Comparison of ENCODE assay signal across 15 cellular contexts in the genomic region with DNA sequence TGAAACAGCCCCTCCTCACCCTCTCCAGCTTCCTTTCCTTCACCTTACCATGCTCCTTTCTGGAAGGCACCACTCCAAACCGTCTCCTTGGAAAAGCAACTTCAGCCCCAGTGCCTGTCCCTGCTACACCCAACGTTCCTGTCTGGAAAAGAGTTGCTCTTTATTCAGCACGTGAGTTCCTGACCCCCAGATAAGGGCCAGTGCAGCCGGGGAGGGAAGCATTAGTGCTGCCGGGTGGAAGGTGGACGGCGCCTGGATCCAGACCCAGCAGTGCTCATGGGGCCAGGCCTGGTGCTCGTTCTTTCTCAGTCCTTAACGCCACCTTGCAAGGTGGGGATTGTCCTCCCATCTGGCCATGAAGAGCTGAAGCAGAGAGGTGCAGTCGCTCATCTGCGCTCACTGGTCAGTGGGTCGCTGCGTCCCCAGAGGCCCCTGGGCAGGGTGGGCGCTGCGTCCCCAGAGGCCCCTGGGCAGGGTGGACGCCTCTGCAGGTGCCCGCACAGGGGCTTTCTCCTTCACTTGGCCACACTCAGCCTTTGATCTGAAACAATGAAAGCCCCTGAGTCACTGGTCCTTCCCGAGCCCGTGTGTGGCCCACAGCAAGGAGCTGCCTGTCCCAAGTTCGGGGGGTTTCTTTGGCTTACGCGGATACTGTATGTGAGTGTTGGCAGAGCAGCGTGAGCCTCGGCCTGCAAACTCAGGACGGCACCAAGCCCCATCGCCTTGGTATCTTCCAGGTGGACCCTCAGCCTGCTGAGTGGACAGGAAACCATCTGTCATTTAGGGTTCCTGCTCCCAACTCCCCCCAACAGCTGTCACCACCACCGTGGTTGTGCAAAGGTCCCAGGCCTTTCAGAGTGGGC.
DNase-seq lines count a peak whose midpoint lies in the region; ATAC-seq lines count a peak whose summit lies in the region.
"Had no signal": no experiment of that assay in that cellular context is flagged by ENCODE, and none has a peak within 500 bp of the region (broad histone marks: within the 10 kb centered on the region; RNA-seq: fewer than 3 reads in every experiment).

No MANE protein-coding gene starts in this region.

- no peak overlapping the region for H3K27ac ChIP-seq in mesenchymal stem cell (ENCODE audit: low read length, poor library complexity, severe bottlenecking)
- H3K27ac ChIP-seq: 22Rv1, BLaER1 had no signal

- no peaks in the 10 kb centered on the region for H3K4me1 Mint-ChIP-seq in T-helper 2 cell treated with Interferon-gamma antibody and Interleukin-4, amounts not matched to agents 5 μg/mL and 100 μg/mL, for 36 hours (ENCODE audit: low read depth)
- H3K4me1 Mint-ChIP-seq in activated T-helper 17 cell treated with anti-CD3 and anti-CD28 coated beads, Interleukin-2, amount 50 U/mL, for 72 hours = no peaks in the 10 kb centered on the region
- H3K4me1 Mint-ChIP-seq: CD8-positive, alpha-beta memory T cell had no signal

- H3K79me1 ChIP-seq in mesenchymal stem cell (replicated peaks; ENCODE audit: low read length, poor library complexity, severe bottlenecking) = no peaks in the 10 kb centered on the region

- no peak overlapping the region for H3K4me2 ChIP-seq in mesenchymal stem cell (ENCODE audit: low read length, poor library complexity, severe bottlenecking)
- H3K4me2 ChIP-seq: BLaER1 had no signal

- no peaks in the 10 kb centered on the region for H3K9me3 ChIP-seq in mesenchymal stem cell (ENCODE audit: control insufficient read depth, low read length)
- H3K9me3 ChIP-seq: BLaER1, Caco-2 had no signal

- H3K36me3 ChIP-seq in mesenchymal stem cell (ENCODE audit: control insufficient read depth in 1 of 2, insufficient read depth in 2 of 2, low read depth in 1 of 2, low read length in 2 of 2) = no peaks in the 10 kb centered on the region
- H3K36me3 ChIP-seq: BLaER1 had no signal

- DNase-seq in T-helper 2 cell treated with Interferon-gamma antibody and Interleukin-4, amounts not matched to agents 5 μg/mL and 100 μg/mL, for 36 hours (ENCODE audit: low spot score) = no peak
- no peak for DNase-seq in T-helper 2 cell
- DNase-seq in mesenchymal stem cell = no peak
- no peak for DNase-seq in NCI-H1417 (lab: John Stamatoyannopoulos, UW)
- no peak for DNase-seq in NCI-H524 treated with DMSO at 0.1 percent for 48 hours (lab: John Stamatoyannopoulos, UW)
- DNase-seq in NCI-H446 treated with DMSO at 0.1 percent for 48 hours (lab: John Stamatoyannopoulos, UW) = no peak
- DNase-seq: AML-193; Caco-2; CD8-positive, alpha-beta memory T cell; DMS53; GF-D8 had no signal

- H3K18ac ChIP-seq in mesenchymal stem cell (ENCODE audit: low read depth in 1 of 2, low read length in 2 of 2) = no peak overlapping the region

- H4K91ac ChIP-seq in mesenchymal stem cell (ENCODE audit: low read length) = peak overlapping the region; percentile 47

- no peak overlapping the region for H2AFZ ChIP-seq in mesenchymal stem cell (ENCODE audit: low read depth, low read length)

- 92% methylated on average over 27 of the region's 27 CpGs for WGBS in mesenchymal stem cell

- H2BK120ac ChIP-seq in mesenchymal stem cell (ENCODE audit: low read depth, low read length) = no peak overlapping the region

- H3K4me3 Mint-ChIP-seq in T-helper 2 cell treated with Interferon-gamma antibody and Interleukin-4, amounts not matched to agents 5 μg/mL and 100 μg/mL, for 36 hours = no peak overlapping the region
- H3K4me3 Mint-ChIP-seq in activated T-helper 17 cell treated with anti-CD3 and anti-CD28 coated beads, Interleukin-2, amount 50 U/mL, for 72 hours = no peak overlapping the region
- H3K4me3 Mint-ChIP-seq: CD8-positive, alpha-beta memory T cell had no signal

- peaks cover 5% of the 10 kb centered on the region for H3K27me3 Mint-ChIP-seq in T-helper 2 cell treated with Interferon-gamma antibody and Interleukin-4, amounts not matched to agents 5 μg/mL and 100 μg/mL, for 36 hours (ENCODE audit: low read depth)
- H3K27me3 Mint-ChIP-seq in activated T-helper 17 cell treated with anti-CD3 and anti-CD28 coated beads, Interleukin-2, amount 50 U/mL, for 72 hours = peaks cover 8% of the 10 kb centered on the region

- H3K36me3 Mint-ChIP-seq in T-helper 2 cell treated with Interferon-gamma antibody and Interleukin-4, amounts not matched to agents 5 μg/mL and 100 μg/mL, for 36 hours (ENCODE audit: low read depth) = no peaks in the 10 kb centered on the region
- H3K36me3 Mint-ChIP-seq in activated T-helper 17 cell treated with anti-CD3 and anti-CD28 coated beads, Interleukin-2, amount 50 U/mL, for 72 hours (ENCODE audit: low read depth) = no peaks in the 10 kb centered on the region
- H3K36me3 Mint-ChIP-seq: CD8-positive, alpha-beta memory T cell had no signal

- H2BK12ac ChIP-seq in mesenchymal stem cell (ENCODE audit: low read length in 2 of 2) = peak overlapping the region; percentile 68 to 86

- no peak for ATAC-seq in activated T-helper 17 cell treated with anti-CD3 and anti-CD28 coated beads, Interleukin-2, amount 50 U/mL, for 72 hours (replicated peaks)
- ATAC-seq in GM21515 (IDR thresholded peaks at IDR 0.05; ENCODE audit: unreplicated experiment) = no peak

- H3K4me1 ChIP-seq in mesenchymal stem cell (ENCODE audit: control insufficient read depth, insufficient read depth, low read depth, low read length) = peaks cover 35% of the 10 kb centered on the region
- H3K4me1 ChIP-seq: BLaER1 had no signal

- H3K4ac ChIP-seq in mesenchymal stem cell (ENCODE audit: low read depth in 1 of 2, low read length in 2 of 2) = no peak overlapping the region

- H3K9me3 Mint-ChIP-seq in T-helper 2 cell treated with Interferon-gamma antibody and Interleukin-4, amounts not matched to agents 5 μg/mL and 100 μg/mL, for 36 hours = no peaks in the 10 kb centered on the region
- H3K9me3 Mint-ChIP-seq in activated T-helper 17 cell treated with anti-CD3 and anti-CD28 coated beads, Interleukin-2, amount 50 U/mL, for 72 hours = no peaks in the 10 kb centered on the region
- H3K9me3 Mint-ChIP-seq: CD8-positive, alpha-beta memory T cell had no signal

- no peak overlapping the region for H3K9ac ChIP-seq in mesenchymal stem cell (ENCODE audit: low read length)
- H3K9ac ChIP-seq: BLaER1 had no signal

- peak overlapping the region; percentile 21 for H3K27ac Mint-ChIP-seq in T-helper 2 cell treated with Interferon-gamma antibody and Interleukin-4, amounts not matched to agents 5 μg/mL and 100 μg/mL, for 36 hours
- peak overlapping the region; percentile 17 for H3K27ac Mint-ChIP-seq in activated T-helper 17 cell treated with anti-CD3 and anti-CD28 coated beads, Interleukin-2, amount 50 U/mL, for 72 hours

- no peak overlapping the region for H3K23ac ChIP-seq in mesenchymal stem cell (ENCODE audit: low read length in 2 of 2)

- no peak overlapping the region for H3K4me3 ChIP-seq in mesenchymal stem cell (ENCODE audit: insufficient read depth in 1 of 2, low read depth in 1 of 2, low read length in 2 of 2)
- H3K4me3 ChIP-seq: BLaER1 had no signal

- peak overlapping the region; percentile 83 for H2AK5ac ChIP-seq in mesenchymal stem cell (ENCODE audit: low read length, severe bottlenecking)

- no peak overlapping the region for H2BK5ac ChIP-seq in mesenchymal stem cell (ENCODE audit: low read depth, low read length, poor library complexity, severe bottlenecking)

- no peak overlapping the region for H3K14ac ChIP-seq in mesenchymal stem cell (ENCODE audit: low read length in 2 of 2)

- H4K8ac ChIP-seq in mesenchymal stem cell (ENCODE audit: low read length) = peak overlapping the region; percentile 20

- H3K27me3 ChIP-seq in mesenchymal stem cell (ENCODE audit: control insufficient read depth in 1 of 2, insufficient read depth in 1 of 2, low read length in 2 of 2) = peaks cover 0 to 8% of the 10 kb centered on the region in 2 experiments
- H3K27me3 ChIP-seq: BLaER1 had no signal

- H2BK15ac ChIP-seq in mesenchymal stem cell (ENCODE audit: low read depth, poor library complexity, severe bottlenecking) = peak overlapping the region; percentile 33
